In genomic region chr11:62054081-62054480, GRCh38 we compare ENCODE assay signal across 13 cellular contexts.
"Had no signal": no experiment of that assay in that cellular context is flagged by ENCODE, and none has a peak within 500 bp of the region (broad histone marks: within the 10 kb centered on the region; RNA-seq: fewer than 3 reads in every experiment).

No MANE protein-coding gene starts in this region.

- H3K4me1 ChIP-seq: adrenal gland had no signal

- H3K27ac Mint-ChIP-seq: activated CD8-positive, alpha-beta T cell treated with anti-CD3 and anti-CD28 coated beads for 36 hours; activated naive CD4-positive, alpha-beta T cell treated with anti-CD3 and anti-CD28 coated beads, Interleukin-2, amount 10 ng/mL, durations not matched to agents 7 days and 5 days; activated naive CD8-positive, alpha-beta T cell treated with anti-CD3 and anti-CD28 coated beads, Interleukin-2, amount 10 ng/mL, durations not matched to agents 7 days and 5 days; activated T-cell treated with anti-CD3 and anti-CD28 coated beads, Interleukin-2, amount 50 U/mL, for 72 hours; activated T-helper 2 cell treated with anti-CD3 and anti-CD28 coated beads, Interferon-gamma antibody, Interleukin-2, Interleukin-4, amounts not matched to agents 10 μg/mL and 5 μg/mL and 100 μg/mL, durations not matched to agents 14 hours and 24 hours and 36 hours had no signal

- DNase-seq: activated CD4-positive, alpha-beta T cell treated with anti-CD3 and anti-CD28 coated beads for 4 hours; activated CD8-positive, alpha-beta memory T cell treated with anti-CD3 and anti-CD28 coated beads, Interleukin-2, amount 50 U/mL, for 4 hours; activated gamma-delta T cell treated with Interleukin-2 at 50 U/mL for 16 hours; activated naive CD8-positive, alpha-beta T cell treated with anti-CD3 and anti-CD28 coated beads, Interleukin-2, amount 10 ng/mL, durations not matched to agents 7 days and 5 days; adrenal gland; anterior cingulate cortex; cerebellar nuclear complex had no signal

- H3K9me3 Mint-ChIP-seq: activated CD8-positive, alpha-beta T cell treated with anti-CD3 and anti-CD28 coated beads for 36 hours; activated naive CD4-positive, alpha-beta T cell treated with anti-CD3 and anti-CD28 coated beads, Interleukin-2, amount 10 ng/mL, durations not matched to agents 7 days and 5 days; activated naive CD8-positive, alpha-beta T cell treated with anti-CD3 and anti-CD28 coated beads, Interleukin-2, amount 10 ng/mL, durations not matched to agents 7 days and 5 days; activated T-cell treated with anti-CD3 and anti-CD28 coated beads, Interleukin-2, amount 50 U/mL, for 72 hours; activated T-helper 2 cell treated with anti-CD3 and anti-CD28 coated beads, Interferon-gamma antibody, Interleukin-2, Interleukin-4, amounts not matched to agents 10 μg/mL and 5 μg/mL and 100 μg/mL, durations not matched to agents 14 hours and 24 hours and 36 hours had no signal

- H3K27me3 Mint-ChIP-seq: activated CD8-positive, alpha-beta T cell treated with anti-CD3 and anti-CD28 coated beads for 36 hours had no signal

- H3K4me3 Mint-ChIP-seq: activated CD8-positive, alpha-beta T cell treated with anti-CD3 and anti-CD28 coated beads for 36 hours; activated naive CD4-positive, alpha-beta T cell treated with anti-CD3 and anti-CD28 coated beads, Interleukin-2, amount 10 ng/mL, durations not matched to agents 7 days and 5 days; activated naive CD8-positive, alpha-beta T cell treated with anti-CD3 and anti-CD28 coated beads, Interleukin-2, amount 10 ng/mL, durations not matched to agents 7 days and 5 days; activated T-cell treated with anti-CD3 and anti-CD28 coated beads, Interleukin-2, amount 50 U/mL, for 72 hours had no signal

- H3K4me3 ChIP-seq: adrenal gland, SK-N-MC had no signal

- H3K4me1 Mint-ChIP-seq: activated naive CD4-positive, alpha-beta T cell treated with anti-CD3 and anti-CD28 coated beads, Interleukin-2, amount 10 ng/mL, durations not matched to agents 7 days and 5 days; activated naive CD8-positive, alpha-beta T cell treated with anti-CD3 and anti-CD28 coated beads, Interleukin-2, amount 10 ng/mL, durations not matched to agents 7 days and 5 days had no signal

- H3K36me3 Mint-ChIP-seq: activated naive CD4-positive, alpha-beta T cell treated with anti-CD3 and anti-CD28 coated beads, Interleukin-2, amount 10 ng/mL, durations not matched to agents 7 days and 5 days; activated naive CD8-positive, alpha-beta T cell treated with anti-CD3 and anti-CD28 coated beads, Interleukin-2, amount 10 ng/mL, durations not matched to agents 7 days and 5 days had no signal

- ATAC-seq: activated CD4-positive, CD25-positive, alpha-beta regulatory T cell treated with anti-CD3 and anti-CD28 coated beads, Interleukin-2, amount 50 U/mL, for 24 hours; activated CD8-positive, alpha-beta T cell treated with anti-CD3 and anti-CD28 coated beads for 36 hours; activated T-cell treated with anti-CD3 and anti-CD28 coated beads, Interleukin-2, amount 50 U/mL, for 72 hours had no signal

- H3K9me3 ChIP-seq: adrenal gland had no signal

- H3K36me3 ChIP-seq: adrenal gland had no signal

- H3K27me3 ChIP-seq: adrenal gland had no signal

- H3K27ac ChIP-seq: adrenal gland, SK-N-MC had no signal
